37 cellular contexts compared by ENCODE assay signal in genomic region chr19:33421368-33421767, GRCh38. TPM values are rescaled to one million over a fixed set of nuclear protein-coding genes. Genes with fewer than 3 reads are reported as not detected.
DNase-seq lines count a peak whose midpoint lies in the region; ATAC-seq, FAIRE-seq and TF ChIP-seq lines count a peak whose summit lies in the region.
"Had no signal": no experiment of that assay in that cellular context is flagged by ENCODE, and none has a peak within 500 bp of the region (broad histone marks: within the 10 kb centered on the region; RNA-seq: fewer than 3 reads in every experiment).

No MANE protein-coding gene starts in this region.

- TF ChIP-seq POLR2A in HepG2 (IDR thresholded peaks at IDR 0.05; ENCODE audit: insufficient read depth in 1 of 2, low read depth in 2 of 2, low read length in 2 of 2) (no peak), upper lobe of left lung (IDR thresholded peaks at IDR 0.05) (no peak)

- 82% methylated on average over 7 of the region's 7 CpGs for WGBS in HepG2 (ENCODE audit: low lambda C conversion rate)
- WGBS in upper lobe of left lung, 2 donors = 96 to 97% methylated on average over 7 of the region's 7 CpGs

- H3K9me3 ChIP-seq in kidney (ENCODE audit: control insufficient read depth in 1 of 2, low read length in 2 of 2) = no peaks in the 10 kb centered on the region
- no peaks in the 10 kb centered on the region for H3K9me3 ChIP-seq in HepG2 (ENCODE audit: low read length)
- H3K9me3 ChIP-seq in upper lobe of left lung = no peaks in the 10 kb centered on the region
- H3K9me3 ChIP-seq: A549; BE2C; BLaER1; BLaER1 treated with 17β-estradiol and CSF1 and Interleukin-3, amounts not matched to agents 10 nM and 100 nM; Caco-2 had no signal

- H3K36me3 Mint-ChIP-seq in chondrocyte (ENCODE audit: low read depth) = no peaks in the 10 kb centered on the region
- H3K36me3 Mint-ChIP-seq: CD14-positive monocyte; CD4-positive, alpha-beta memory T cell; CD8-positive, alpha-beta memory T cell; CD8-positive, alpha-beta T cell had no signal

- no peak for FAIRE-seq in kidney (lab: Jason Lieb, UNC)
- peak; percentile 62 for FAIRE-seq in HepG2 (lab: Jason Lieb, UNC)
- FAIRE-seq: A204.1, A549, D721Med had no signal

- H4K20me1 ChIP-seq in HepG2 (ENCODE audit: insufficient read depth, low read length) = no peaks in the 10 kb centered on the region

- H3K4me2 ChIP-seq in HepG2 (ENCODE audit: low read depth, low read length) = no peak overlapping the region
- H3K4me2 ChIP-seq: A549; BLaER1; BLaER1 treated with 17β-estradiol and CSF1 and Interleukin-3, amounts not matched to agents 10 nM and 100 nM had no signal

- no peak overlapping the region for H2AFZ ChIP-seq in HepG2 (ENCODE audit: low read length)

- no peaks in the 10 kb centered on the region for H3K27me3 Mint-ChIP-seq in chondrocyte (ENCODE audit: low read depth)
- H3K27me3 Mint-ChIP-seq: B cell; CD4-positive, alpha-beta memory T cell; CD4-positive, alpha-beta T cell; CD4-positive, CD25-positive, alpha-beta regulatory T cell; CD8-positive, alpha-beta memory T cell had no signal

- in situ Hi-C loops in HepG2 (cut with HindIII; ENCODE audit: extremely low pct_ligation_motif_present, low pct_unique_long_range_greater_than_20kb) = no loop called here

- H3K4me3 ChIP-seq in kidney (ENCODE audit: low read length in 2 of 2) = no peak overlapping the region
- no peak overlapping the region for H3K4me3 ChIP-seq in HepG2 (replicated peaks in 1 of 3; ENCODE audit: insufficient read depth in 1 of 3, low read depth in 2 of 3, low read length in 3 of 3)
- no peak overlapping the region for H3K4me3 ChIP-seq in upper lobe of left lung
- H3K4me3 ChIP-seq: A549; BLaER1; BLaER1 treated with 17β-estradiol and CSF1 and Interleukin-3, amounts not matched to agents 10 nM and 100 nM had no signal

- BruUV-seq in HepG2 (replicated peaks; lab: Mats Ljungman, UMichigan) = no TSS peak

- H3K79me2 ChIP-seq in HepG2 (ENCODE audit: insufficient read depth, low read length) = no peaks in the 10 kb centered on the region

- ATAC-seq in Right ventricle myocardium inferior (no peak), left ventricle myocardium superior (no peak), HepG2 (peak; percentile 74; the same call in 2 of the 3 replicates), upper lobe of left lung (ENCODE audit: low FRiP score in 2 of 2) (no peak)
- ATAC-seq: A549; CD8-positive, alpha-beta T cell had no signal

- TF ChIP-seq RAD21 in HepG2 (CRISPR knock-in tag; IDR thresholded peaks at IDR 0.05) = no peak

- intact Hi-C loops in Right ventricle myocardium inferior (cut with DNase I) = no loop called here
- intact Hi-C loops in left ventricle myocardium superior (cut with micrococcal nuclease) = no loop called here
- intact Hi-C loops in kidney (cut with DNase I) = no loop called here
- intact Hi-C loops in HepG2 (cut with micrococcal nuclease; ENCODE audit: unreplicated experiment) = no loop called here

- peaks cover 3% of the 10 kb centered on the region for H3K4me1 Mint-ChIP-seq in chondrocyte (ENCODE audit: low read depth)

- H3K27ac Mint-ChIP-seq in chondrocyte (ENCODE audit: unreplicated experiment) = no peak overlapping the region
- H3K27ac Mint-ChIP-seq: B cell; CD14-positive monocyte; CD4-positive, alpha-beta T cell; CD4-positive, CD25-positive, alpha-beta regulatory T cell; CD8-positive, alpha-beta memory T cell; CD8-positive, alpha-beta T cell had no signal

- CTCF ChIA-PET in HepG2 (lab: Yijun Ruan, JAX; ENCODE audit: low intra/inter-chr PET ratio, low total read pairs) = no interaction called here

- H3K9ac ChIP-seq in kidney (ENCODE audit: low read length in 2 of 2) = no peak overlapping the region
- H3K9ac ChIP-seq in HepG2 (ENCODE audit: insufficient read depth, low read depth, low read length) = no peak overlapping the region
- H3K9ac ChIP-seq: BLaER1; BLaER1 treated with 17β-estradiol and CSF1 and Interleukin-3, amounts not matched to agents 10 nM and 100 nM had no signal

- no peaks in the 10 kb centered on the region for H3K9me3 Mint-ChIP-seq in chondrocyte (ENCODE audit: low read depth)
- H3K9me3 Mint-ChIP-seq: CD14-positive monocyte; CD4-positive, alpha-beta memory T cell; CD4-positive, alpha-beta T cell; CD4-positive, CD25-positive, alpha-beta regulatory T cell; CD8-positive, alpha-beta memory T cell; CD8-positive, alpha-beta T cell had no signal

- H3K27me3 ChIP-seq in HepG2 (ENCODE audit: control insufficient read depth in 1 of 2, insufficient read depth in 2 of 2, low read length in 2 of 2) = no peaks in the 10 kb centered on the region
- H3K27me3 ChIP-seq in upper lobe of left lung = no peaks in the 10 kb centered on the region
- H3K27me3 ChIP-seq: BE2C; BLaER1; BLaER1 treated with 17β-estradiol and CSF1 and Interleukin-3, amounts not matched to agents 10 nM and 100 nM had no signal

- POLR2A ChIA-PET in HepG2 (lab: Yijun Ruan, JAX) = interaction anchor here (1.1 kb wide), 1 partner anchor 119 kb away, joined by 3 read pairs; the partner anchor contains the start of gene CEBPA

- TF ChIP-seq EP300 in HepG2 (IDR thresholded peaks at IDR 0.05; ENCODE audit: low read depth in 2 of 2, low read length in 2 of 2) = no peak
- TF ChIP-seq EP300 in HepG2 (CRISPR knock-in tag; IDR thresholded peaks at IDR 0.05; ENCODE audit: borderline replicate concordance) = no peak
- TF ChIP-seq EP300 in upper lobe of left lung (IDR thresholded peaks at IDR 0.05) = no peak

- H3K4me1 ChIP-seq in kidney (ENCODE audit: control insufficient read depth in 1 of 2, insufficient read depth in 1 of 2, low read depth in 1 of 2, low read length in 2 of 2) (no peaks in the 10 kb centered on the region), HepG2 (ENCODE audit: insufficient read depth, low read length) (peaks cover 16% of the 10 kb centered on the region), upper lobe of left lung (peaks cover 0 to 5% (median 1%) of the 10 kb centered on the region in 4 donors)
- H3K4me1 ChIP-seq: A549, BLaER1 had no signal

- no peaks in the 10 kb centered on the region for H3K36me3 ChIP-seq in kidney (ENCODE audit: control insufficient read depth in 1 of 2, insufficient read depth in 2 of 2, low read length in 2 of 2)
- H3K36me3 ChIP-seq in HepG2 (replicated peaks in 1 of 2; ENCODE audit: control insufficient read depth in 1 of 2, insufficient read depth in 2 of 2, low read length in 2 of 2) = no peaks in the 10 kb centered on the region
- H3K36me3 ChIP-seq in upper lobe of left lung = no peaks in the 10 kb centered on the region
- H3K36me3 ChIP-seq: BE2C, BLaER1 had no signal

- DNase-seq in Right ventricle myocardium inferior (ENCODE audit: missing footprints) (peak; percentile 18), left ventricle myocardium superior (no peak), chondrocyte (ENCODE audit: low spot score) (peak; percentile 38), kidney (peak; percentile 21), HepG2 (ENCODE audit: low spot score) (no peak), KG1 (lab: John Stamatoyannopoulos, UW) (no peak), upper lobe of left lung (no peak), NCI-H1092 (lab: John Stamatoyannopoulos, UW) (no peak)
- DNase-seq: 8988T; ACHN; AML-193; BE2C; C1 segment of cervical spinal cord; Caco-2; Calu3; CD4-positive, alpha-beta memory T cell; CD4-positive, alpha-beta T cell; CD4-positive, CD25-positive, alpha-beta regulatory T cell; CD8-positive, alpha-beta T cell; COR-L47; DMS 273 treated with DMSO at 0.1 percent for 48 hours; DMS153; DMS53; DMS79; DMS79 treated with DMSO at 0.1 percent for 48 hours; DND-41; EL had no signal

- H3K4me3 Mint-ChIP-seq in chondrocyte (ENCODE audit: unreplicated experiment) = no peak overlapping the region
- H3K4me3 Mint-ChIP-seq: B cell; CD14-positive monocyte; CD4-positive, alpha-beta memory T cell; CD4-positive, alpha-beta T cell; CD4-positive, CD25-positive, alpha-beta regulatory T cell; CD8-positive, alpha-beta memory T cell; CD8-positive, alpha-beta T cell had no signal

- TF ChIP-seq CTCF in chondrocyte (IDR thresholded peaks at IDR 0.05) (no peak), kidney (IDR thresholded peaks at IDR 0.05; ENCODE audit: borderline replicate concordance, extremely low read depth, insufficient read depth) (no peak), HepG2 (CRISPR knock-in tag; IDR thresholded peaks at IDR 0.05) (no peak), upper lobe of left lung (IDR thresholded peaks at IDR 0.05) (no peak)

- H3K27ac ChIP-seq in kidney (ENCODE audit: low read depth in 2 of 2, low read length in 2 of 2) (no peak overlapping the region), HepG2 (ENCODE audit: extremely low read length, insufficient read depth, low read length) (peak overlapping the region; percentile 1), upper lobe of left lung (no peak overlapping the region)
- H3K27ac ChIP-seq: 22Rv1; A549; BLaER1; BLaER1 treated with 17β-estradiol and CSF1 and Interleukin-3, amounts not matched to agents 10 nM and 100 nM; C4-2B had no signal

RNA-seq across cellular contexts. Expression of gene CEBPG, which starts 47.9 kb away (rescaled TPM):
- total RNA-seq in Right ventricle myocardium inferior = 17.5 TPM
- 17.0 TPM for total RNA-seq in left ventricle myocardium superior
- 16.3 to 54.4 TPM (median 50.2 TPM) in 3 replicates for total RNA-seq in chondrocyte
- total RNA-seq in kidney = 22.4 TPM
- polyA plus RNA-seq in kidney (ENCODE audit: insufficient read depth, low read depth, low replicate concordance) = 13.0 TPM
- total RNA-seq in HepG2 (2016; rRNA removed; fragmentation: Illumina TruSeq; extraction: Trizol) = 34.3 and 49.8 TPM in 2 replicates
- 13.2 and 14.7 TPM in 2 replicates for total RNA-seq in HepG2 (2016; cell fraction: cytosol; rRNA removed; fragmentation: Illumina TruSeq; extraction: Trizol; ENCODE audit: low read depth)
- total RNA-seq in HepG2 (2016; cell fraction: insoluble cytoplasmic fraction; rRNA removed; fragmentation: Illumina TruSeq; extraction: Trizol) = 35.7 and 49.1 TPM in 2 replicates
- total RNA-seq in HepG2 (2016; cell fraction: membrane; rRNA removed; fragmentation: Illumina TruSeq; extraction: Trizol) = 37.6 and 38.8 TPM in 2 replicates
- 24.5 and 24.7 TPM in 2 replicates for total RNA-seq in HepG2 (2016; cell fraction: nucleus; rRNA removed; fragmentation: Illumina TruSeq; extraction: Trizol)
- 25.7 and 26.6 TPM in 2 replicates for polyA plus RNA-seq in HepG2 (2011; rRNA removed)
- polyA plus RNA-seq in HepG2 (2011; cell fraction: cytosol; rRNA removed) = 16.9 and 25.6 TPM in 2 replicates
- 11.7 and 17.0 TPM in 2 replicates for polyA plus RNA-seq in HepG2 (2011; cell fraction: nucleus; rRNA removed)
- 34.2 and 46.3 TPM in 2 replicates for polyA plus RNA-seq in HepG2 (2012)
- 13.2 and 15.5 TPM in 2 replicates for polyA plus RNA-seq in HepG2 (2016; cell fraction: cytosol; fragmentation: Illumina TruSeq; extraction: Trizol; ENCODE audit: low read depth)
- 44.3 and 47.4 TPM in 2 replicates for polyA plus RNA-seq in HepG2 (2016; cell fraction: insoluble cytoplasmic fraction; fragmentation: Illumina TruSeq; extraction: Trizol; ENCODE audit: low read depth)
- polyA plus RNA-seq in HepG2 (2016; cell fraction: membrane; fragmentation: Illumina TruSeq; extraction: Trizol; ENCODE audit: low read depth) = 25.6 and 28.0 TPM in 2 replicates
- polyA plus RNA-seq in HepG2 (2016; cell fraction: nucleus; fragmentation: Illumina TruSeq; extraction: Trizol; ENCODE audit: insufficient read depth, low read depth) = 30.5 and 35.3 TPM in 2 replicates
- polyA minus RNA-seq in HepG2 (2011; rRNA and poly(A)+ RNA removed; ENCODE audit: low replicate concordance) = 14.6 and 15.2 TPM in 2 replicates
- polyA minus RNA-seq in HepG2 (2011; cell fraction: cytosol; rRNA and poly(A)+ RNA removed) = 18.9 and 25.7 TPM in 2 replicates
- 26.3 and 34.8 TPM in 2 replicates for polyA minus RNA-seq in HepG2 (2011; cell fraction: nucleus; rRNA and poly(A)+ RNA removed)
- 10 to 100 TPM; 11.5 to 44.7 (median 22.7) TPM for total RNA-seq in upper lobe of left lung

Comparison
In these comparisons a context has a peak if more than half of its experiments do, and no peak if none do; other contexts are left out.
1. DNase-seq: peak in Right ventricle myocardium inferior (single experiment), chondrocyte (single experiment) and kidney (single experiment); none in left ventricle myocardium superior (single experiment), HepG2 (single experiment), KG1 (single experiment), upper lobe of left lung (0 of 2) and NCI-H1092 (single experiment).